8 cellular contexts compared by ENCODE assay signal in the genomic region with DNA sequence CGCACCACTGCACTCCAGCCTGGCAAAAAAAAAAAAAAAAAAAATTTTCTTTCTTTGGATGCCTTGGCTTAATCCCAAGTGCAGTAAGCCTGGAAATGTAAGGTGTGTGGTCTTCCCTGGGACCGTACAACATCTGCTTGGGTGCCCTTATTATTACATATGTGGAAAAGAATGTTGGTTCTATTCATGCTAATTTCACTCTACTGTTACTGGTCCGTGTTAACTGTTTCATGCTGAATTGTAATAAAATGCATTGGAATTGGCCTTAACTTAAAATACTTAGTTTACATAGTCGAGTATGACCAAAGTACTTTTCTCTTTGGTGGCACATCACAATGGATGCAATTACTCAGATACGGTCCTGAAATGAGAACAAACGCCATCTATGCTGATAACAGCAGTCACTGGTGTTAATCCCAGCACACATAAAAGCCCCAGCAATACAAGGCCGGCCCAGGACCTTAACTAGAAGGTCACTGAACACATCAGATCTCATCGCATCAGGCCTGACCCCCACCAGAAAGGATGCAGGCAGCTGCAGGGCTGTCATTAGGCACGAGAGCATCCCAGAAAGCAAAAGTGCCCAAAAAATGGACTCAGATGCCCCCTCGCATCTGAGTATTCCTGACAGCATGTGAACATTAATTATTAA. TPM values are rescaled to one million over a fixed set of nuclear protein-coding genes. Genes with fewer than 3 reads are reported as not detected.
A peak's percentile ranks its signal among the peaks of the same experiment; 100 is the strongest.
DNase-seq lines count a peak whose midpoint lies in the region; ATAC-seq, FAIRE-seq and TF ChIP-seq lines count a peak whose summit lies in the region.

No MANE protein-coding gene starts in this region.

- FAIRE-seq in endometrium (lab: Jason Lieb, UNC), result peak; percentile 8

- CTCF ChIA-PET in RWPE1 (lab: Yijun Ruan, JAX), result no interaction called here

- peaks cover 51% of the 10 kb centered on the region for H3K79me2 ChIP-seq in osteoblast (ENCODE audit: insufficient read depth, low read length)

- ATAC-seq in CD4-positive, CD25-positive, alpha-beta regulatory T cell (ENCODE audit: low read depth in 2 of 2), result no peak
- ATAC-seq in HG02938 (IDR thresholded peaks at IDR 0.05; ENCODE audit: unreplicated experiment) (no peak), HG03432 (IDR thresholded peaks at IDR 0.05; ENCODE audit: unreplicated experiment) (no peak)

- peak overlapping the region; percentile 78 to 94 (median 90) for H3K4me3 Mint-ChIP-seq in CD4-positive, CD25-positive, alpha-beta regulatory T cell

- POLR2A ChIA-PET in RWPE1 (lab: Yijun Ruan, JAX; ENCODE audit: low non-redundant PET), result no interaction called here

- DNase-seq in CD4-positive, CD25-positive, alpha-beta regulatory T cell, result no peak
- DNase-seq in RWPE1 (ENCODE audit: low spot score), result no peak
- DNase-seq in osteoblast (ENCODE audit: insufficient read length, low spot score, missing footprints), result no peak
- DNase-seq in NK-92 (lab: John Stamatoyannopoulos, UW; ENCODE audit: unreplicated experiment), result no peak
- no peak for DNase-seq in NCI-H1105 (lab: John Stamatoyannopoulos, UW)

- no peaks in the 10 kb centered on the region for H4K20me1 ChIP-seq in osteoblast (ENCODE audit: insufficient read depth, low read length)

- peaks cover 78% of the 10 kb centered on the region for H3K27me3 Mint-ChIP-seq in CD4-positive, CD25-positive, alpha-beta regulatory T cell

- H3K9me3 ChIP-seq in CD4-positive, CD25-positive, alpha-beta regulatory T cell (ENCODE audit: control insufficient read depth in 2 of 2, low read length in 2 of 2), result no peaks in the 10 kb centered on the region
- no peaks in the 10 kb centered on the region for H3K9me3 ChIP-seq in osteoblast (ENCODE audit: low read depth, low read length)

- H2AFZ ChIP-seq in osteoblast (ENCODE audit: low read length), result no peak overlapping the region

- H3K36me3 ChIP-seq in CD4-positive, CD25-positive, alpha-beta regulatory T cell (ENCODE audit: control insufficient read depth, insufficient read depth, low read length), result no peaks in the 10 kb centered on the region
- no peaks in the 10 kb centered on the region for H3K36me3 ChIP-seq in osteoblast (ENCODE audit: insufficient read depth, low read length)

- peaks cover 16% of the 10 kb centered on the region for H3K4me1 ChIP-seq in CD4-positive, CD25-positive, alpha-beta regulatory T cell (ENCODE audit: control insufficient read depth, insufficient read depth, low read length, poor library complexity, severe bottlenecking)
- H3K4me1 ChIP-seq in osteoblast (ENCODE audit: insufficient read depth, low read length), result peaks cover 18% of the 10 kb centered on the region

- peak overlapping the region; percentile 42 for H3K4me3 ChIP-seq in CD4-positive, CD25-positive, alpha-beta regulatory T cell (ENCODE audit: low read depth, low read length)
- H3K4me3 ChIP-seq in osteoblast (ENCODE audit: insufficient read depth, low read length), result peak overlapping the region; percentile 72

- H3K27ac ChIP-seq in CD4-positive, CD25-positive, alpha-beta regulatory T cell (ENCODE audit: insufficient read depth, low read length, poor library complexity, severe bottlenecking), result no peak overlapping the region
- H3K27ac ChIP-seq in RWPE1 (peak overlapping the region; percentile 94), osteoblast (ENCODE audit: low read depth, low read length) (peak overlapping the region; percentile 67)

- peaks cover 0 to 4% (median 0%) of the 10 kb centered on the region in 7 donors for H3K9me3 Mint-ChIP-seq in CD4-positive, CD25-positive, alpha-beta regulatory T cell

- peaks cover 5 to 59% (median 14%) of the 10 kb centered on the region in 4 donors for H3K4me1 Mint-ChIP-seq in CD4-positive, CD25-positive, alpha-beta regulatory T cell

- H3K27ac Mint-ChIP-seq in CD4-positive, CD25-positive, alpha-beta regulatory T cell, result peak overlapping the region; percentile 57 to 68 (median 58)

- peaks cover 17% of the 10 kb centered on the region for H3K27me3 ChIP-seq in CD4-positive, CD25-positive, alpha-beta regulatory T cell (ENCODE audit: control insufficient read depth, insufficient read depth, low read length)
- H3K27me3 ChIP-seq in osteoblast (ENCODE audit: insufficient read depth, low read length), result no peaks in the 10 kb centered on the region

- peak overlapping the region; percentile 73 for H3K4me2 ChIP-seq in osteoblast (ENCODE audit: insufficient read depth, low read length)

- TF ChIP-seq CTCF in RWPE1 (conservative IDR thresholded peaks at IDR 0.05; ENCODE audit: low read depth), result no peak
- no peak for TF ChIP-seq CTCF in osteoblast (IDR thresholded peaks at IDR 0.05; ENCODE audit: extremely low read depth, low read depth, low read length)

- no peaks in the 10 kb centered on the region for H3K36me3 Mint-ChIP-seq in CD4-positive, CD25-positive, alpha-beta regulatory T cell

RNA-seq across cellular contexts. Expression of gene SERPINB6, which starts 1.2 kb away (rescaled TPM):
- total RNA-seq in CD4-positive, CD25-positive, alpha-beta regulatory T cell, result 3.9 TPM
- polyA plus RNA-seq in CD4-positive, CD25-positive, alpha-beta regulatory T cell, result 10 to 100 TPM; 17.3 to 79.9 (median 40.7) TPM
- total RNA-seq in osteoblast, result 80.7 and 83.2 TPM in 2 replicates

RNA-seq across cellular contexts. Expression of gene NQO2, which starts 29.5 kb away (rescaled TPM):
- 27.4 TPM for total RNA-seq in CD4-positive, CD25-positive, alpha-beta regulatory T cell
- polyA plus RNA-seq in CD4-positive, CD25-positive, alpha-beta regulatory T cell, result 100 to 1,000 TPM in 1 of 4 donors, 10 to 100 TPM in 3; 57.5 to 109 (median 68.6) TPM
- 19.7 and 45.2 TPM in 2 replicates for total RNA-seq in osteoblast

Comparison
In these comparisons a context has a peak if more than half of its experiments do, and no peak if none do; other contexts are left out.
1. RNA of gene SERPINB6, which starts 1.2 kb away (total RNA-seq): 80.7 to 83.2 TPM in osteoblast; 3.9 TPM in CD4-positive, CD25-positive, alpha-beta regulatory T cell (single experiment); every median in the first group is over 10 times any median in the second.